8 cellular contexts compared by ENCODE assay signal in genomic region chr22:19891350-19892248, GRCh38. TPM values are rescaled to one million over a fixed set of nuclear protein-coding genes. Genes with fewer than 3 reads are reported as not detected.
DNase-seq lines count a peak whose midpoint lies in the region; ATAC-seq and TF ChIP-seq lines count a peak whose summit lies in the region.

No MANE protein-coding gene starts in this region.

- peaks cover 88% of the 10 kb centered on the region for H3K4me1 ChIP-seq in CD8-positive, alpha-beta T cell (ENCODE audit: insufficient read depth, low read length)
- H3K4me1 ChIP-seq in fibroblast of lung (ENCODE audit: control insufficient read depth, extremely low read depth, insufficient read depth, low read length) (peaks cover 15% of the 10 kb centered on the region), rectal smooth muscle tissue (ENCODE audit: control insufficient read depth, insufficient read depth, low read length) (no peaks in the 10 kb centered on the region)

- no peaks in the 10 kb centered on the region for H3K27me3 Mint-ChIP-seq in CD8-positive, alpha-beta T cell (ENCODE audit: low read depth)

- H2AFZ ChIP-seq in fibroblast of lung (ENCODE audit: low read length) = no peak overlapping the region

- intact Hi-C loops in CD8-positive, alpha-beta T cell (cut with DNase I, micrococcal nuclease) = loop anchor here (1.0 to 5.0 kb wide), 4 partner anchors 17 to 134 kb away; partner anchors contain the start of genes COMT (in 1 of the 2) and TXNRD2 (in 1 of the 2)

- peak overlapping the region; percentile 55 for H3K4me3 ChIP-seq in CD8-positive, alpha-beta T cell (ENCODE audit: low read depth, low read length)
- H3K4me3 ChIP-seq in fibroblast of lung (replicated peaks in 1 of 4; ENCODE audit: control extremely low read depth in 1 of 4, insufficient read depth in 1 of 4, low read depth in 3 of 4, low read length in 4 of 4) (no peak overlapping the region), rectal smooth muscle tissue (ENCODE audit: low read length) (peak overlapping the region; percentile 13)

- DNase-seq in CD8-positive, alpha-beta T cell = peak; percentile 66 to 88 (median 79)
- DNase-seq in NOMO-1 treated with DMSO at 0.1 percent for 48 hours (lab: John Stamatoyannopoulos, UW; ENCODE audit: unreplicated experiment) (peak; percentile 50), fibroblast of lung (ENCODE audit: low read depth in 2 of 2) (peak; percentile 43 to 92)
- peak; percentile 86 for DNase-seq in activated CD8-positive, alpha-beta memory T cell treated with anti-CD3 and anti-CD28 coated beads, Interleukin-2, amount 50 U/mL, for 4 hours

- H3K4me2 ChIP-seq in fibroblast of lung (ENCODE audit: extremely low read depth, insufficient read depth, low read length) = peak overlapping the region; percentile 52

- H3K9ac ChIP-seq in fibroblast of lung (ENCODE audit: insufficient read depth, low read length) = no peak overlapping the region
- H3K9ac ChIP-seq in rectal smooth muscle tissue (ENCODE audit: low read length) = no peak overlapping the region

- peaks cover 90% of the 10 kb centered on the region for H3K4me1 Mint-ChIP-seq in CD8-positive, alpha-beta T cell (ENCODE audit: low read depth)

- peak; percentile 77 for ATAC-seq in CD8-positive, alpha-beta T cell
- ATAC-seq in HG02852 (IDR thresholded peaks at IDR 0.05; ENCODE audit: unreplicated experiment) (peak; percentile 70), GM21825 (IDR thresholded peaks at IDR 0.05; ENCODE audit: unreplicated experiment) (no peak), HG03439 (IDR thresholded peaks at IDR 0.05; ENCODE audit: unreplicated experiment) (no peak)

- CTCF ChIA-PET in CD8-positive, alpha-beta T cell (lab: Charles Lee) = interaction anchor here (0.6 to 4.2 kb wide), 7 partner anchors 11 to 501 kb away, joined by 3 to 22 read pairs (median 5); partner anchors contain the start of genes GNB1L and RTL10

- no peaks in the 10 kb centered on the region for H3K27me3 ChIP-seq in CD8-positive, alpha-beta T cell (ENCODE audit: insufficient read depth, low read length)
- H3K27me3 ChIP-seq in fibroblast of lung (ENCODE audit: control insufficient read depth, insufficient read depth, low read length) = no peaks in the 10 kb centered on the region
- no peaks in the 10 kb centered on the region for H3K27me3 ChIP-seq in rectal smooth muscle tissue (ENCODE audit: control insufficient read depth, insufficient read depth, low read length)

- H3K36me3 ChIP-seq in CD8-positive, alpha-beta T cell (ENCODE audit: insufficient read depth, low read length) = no peaks in the 10 kb centered on the region
- H3K36me3 ChIP-seq in fibroblast of lung (ENCODE audit: control insufficient read depth, insufficient read depth, low read length) (peaks cover 1% of the 10 kb centered on the region), rectal smooth muscle tissue (ENCODE audit: control insufficient read depth, insufficient read depth, low read length) (peaks cover 4% of the 10 kb centered on the region)

- no peaks in the 10 kb centered on the region for H3K79me2 ChIP-seq in fibroblast of lung (ENCODE audit: control insufficient read depth, insufficient read depth, low read length)

- peak overlapping the region; percentile 99 for H3K27ac Mint-ChIP-seq in CD8-positive, alpha-beta T cell

- no peaks in the 10 kb centered on the region for H3K9me3 ChIP-seq in CD8-positive, alpha-beta T cell (ENCODE audit: low read length)
- H3K9me3 ChIP-seq in fibroblast of lung (ENCODE audit: control insufficient read depth, insufficient read depth, low read depth, low read length) = no peaks in the 10 kb centered on the region

- POLR2A ChIA-PET in CD8-positive, alpha-beta T cell (lab: Charles Lee) = interaction anchor here (0.7 to 2.0 kb wide), 10 partner anchors 11 to 72 kb away, joined by 3 to 32 read pairs (median 4); partner anchors contain the start of genes GNB1L and RTL10

- H3K4me3 Mint-ChIP-seq in CD8-positive, alpha-beta T cell = peak overlapping the region; percentile 85

- no peaks in the 10 kb centered on the region for H3K9me3 Mint-ChIP-seq in CD8-positive, alpha-beta T cell

- H3K27ac ChIP-seq in CD8-positive, alpha-beta T cell (ENCODE audit: low read depth, low read length) = peak overlapping the region; percentile 82
- peak overlapping the region; percentile 19 for H3K27ac ChIP-seq in fibroblast of lung (ENCODE audit: insufficient read depth, low read length)
- H3K27ac ChIP-seq in rectal smooth muscle tissue (ENCODE audit: low read depth, low read length) = no peak overlapping the region

- no peak for TF ChIP-seq CTCF in CD8-positive, alpha-beta T cell (IDR thresholded peaks at IDR 0.05)
- no peak for TF ChIP-seq CTCF in fibroblast of lung (conservative IDR thresholded peaks at IDR 0.05 in 1 of 2, IDR thresholded peaks at IDR 0.05 in 1 of 2; ENCODE audit: low read depth in 1 of 2, low read length in 2 of 2)

- H3K36me3 Mint-ChIP-seq in CD8-positive, alpha-beta T cell = peaks cover 6% of the 10 kb centered on the region

- no peaks in the 10 kb centered on the region for H4K20me1 ChIP-seq in fibroblast of lung (ENCODE audit: control insufficient read depth, extremely low read depth, insufficient read depth, low read length)

RNA-seq across cellular contexts. Expression of gene GNB1L, which starts 36.9 kb away (rescaled TPM):
- 1 to 10 TPM; 5.8 to 6.9 TPM for total RNA-seq in CD8-positive, alpha-beta T cell
- 6.4 and 7.8 TPM in 2 replicates for total RNA-seq in fibroblast of lung
- polyA plus RNA-seq in fibroblast of lung = 1.4 and 2.1 TPM in 2 replicates
- 4.0 and 6.5 TPM in 2 replicates for polyA plus RNA-seq in fibroblast of lung (2012)
- 0.71 and 1.3 TPM in 2 replicates for polyA minus RNA-seq in fibroblast of lung (ENCODE audit: low replicate concordance)

RNA-seq across cellular contexts. Expression of gene RTL10, which starts 36.9 kb away (rescaled TPM):
- total RNA-seq in CD8-positive, alpha-beta T cell = 10 to 100 TPM; 21.5 to 22.9 TPM
- 7.3 and 7.7 TPM in 2 replicates for total RNA-seq in fibroblast of lung
- polyA plus RNA-seq in fibroblast of lung = 5.6 and 6.5 TPM in 2 replicates
- 7.5 and 8.7 TPM in 2 replicates for polyA plus RNA-seq in fibroblast of lung (2012)
- polyA minus RNA-seq in fibroblast of lung (ENCODE audit: low replicate concordance) = 22.6 and 34.5 TPM in 2 replicates

RNA-seq across cellular contexts. Expression of gene COMT, which starts 50.0 kb away (rescaled TPM):
- 10 to 100 TPM; 10.5 to 11.0 TPM for total RNA-seq in CD8-positive, alpha-beta T cell
- total RNA-seq in fibroblast of lung = 192 and 305 TPM in 2 replicates
- polyA plus RNA-seq in fibroblast of lung = 150 and 208 TPM in 2 replicates
- polyA plus RNA-seq in fibroblast of lung (2012) = 201 and 240 TPM in 2 replicates
- 94.0 and 188 TPM in 2 replicates for polyA minus RNA-seq in fibroblast of lung (ENCODE audit: low replicate concordance)

RNA-seq across cellular contexts. Expression of gene TXNRD2, which starts 50.0 kb away (rescaled TPM):
- total RNA-seq in CD8-positive, alpha-beta T cell = 10 to 100 TPM; 11.0 to 14.1 TPM
- 18.2 and 30.7 TPM in 2 replicates for total RNA-seq in fibroblast of lung
- 13.2 and 19.7 TPM in 2 replicates for polyA plus RNA-seq in fibroblast of lung
- polyA plus RNA-seq in fibroblast of lung (2012) = 17.7 and 33.3 TPM in 2 replicates
- polyA minus RNA-seq in fibroblast of lung (ENCODE audit: low replicate concordance) = 32.4 and 45.4 TPM in 2 replicates

Comparison
In these comparisons a context has a peak if more than half of its experiments do, and no peak if none do; other contexts are left out.
1. ATAC-seq: peak in CD8-positive, alpha-beta T cell (single experiment) and HG02852 (single experiment); none in GM21825 (single experiment) and HG03439 (single experiment).
2. H3K4me3 ChIP-seq: peak in CD8-positive, alpha-beta T cell (single experiment) and rectal smooth muscle tissue (single experiment); none in fibroblast of lung (0 of 4).
3. RNA of gene COMT, which starts 50.0 kb away (total RNA-seq): 192 to 305 TPM in fibroblast of lung; 10.5 to 11.0 TPM in CD8-positive, alpha-beta T cell; every median in the first group is over 10 times any median in the second.
4. Peak in every context shown above with its lines, with median percentiles within 50 percentile points of each other: DNase-seq.